22 cellular contexts compared by ENCODE assay signal in genomic region chr3:43215138-43215537, GRCh38.
"Had no signal": no experiment of that assay in that cellular context is flagged by ENCODE, and none has a peak within 500 bp of the region (broad histone marks: within the 10 kb centered on the region; RNA-seq: fewer than 3 reads in every experiment).

No MANE protein-coding gene starts in this region.

- H3K4me1 ChIP-seq: testis, upper lobe of left lung had no signal

- H3K36me3 ChIP-seq: left ventricle myocardium inferior, right lobe of liver, upper lobe of left lung, WERI-Rb-1 had no signal

- DNase-seq: activated CD4-positive, alpha-beta T cell treated with anti-CD3 and anti-CD28 coated beads for 1 hour; activated naive CD4-positive, alpha-beta T cell; activated naive CD8-positive, alpha-beta T cell treated with anti-CD3 and anti-CD28 coated beads for 36 hours; activated T-cell treated with anti-CD3 and anti-CD28 coated beads, Interleukin-2, amount 50 U/mL, for 1 hour; cerebellar nuclear complex; foreskin melanocyte; immature natural killer cell; left ventricle myocardium inferior; nephron progenitor cell; nucleus accumbens; right lobe of liver; stimulated activated CD4-positive, alpha-beta T cell treated with anti-CD3 and anti-CD28 coated beads, Interleukin-15, amount 100 ng/mL, for 24 hours; stimulated activated naive B cell treated with anti-CD40 and anti-IgM and Interleukin-4, amounts not matched to agents 10 μg/mL and 1 μg/mL and 100 μg/mL, for 72 hours; T-helper 1 cell; testis; upper lobe of left lung; WERI-Rb-1 had no signal

- ATAC-seq: stimulated activated naive B cell treated with anti-CD40 and anti-IgM and Interleukin-4, amounts not matched to agents 10 μg/mL and 1 μg/mL and 100 μg/mL, for 72 hours had no signal

- H3K9me3 Mint-ChIP-seq: activated naive CD8-positive, alpha-beta T cell treated with anti-CD3 and anti-CD28 coated beads for 36 hours; immature natural killer cell; memory B cell; nephron progenitor cell; stimulated activated naive B cell treated with anti-CD40 and anti-IgM and Interleukin-4, amounts not matched to agents 10 μg/mL and 1 μg/mL and 100 μg/mL, for 72 hours had no signal

- H3K36me3 Mint-ChIP-seq: activated naive CD8-positive, alpha-beta T cell treated with anti-CD3 and anti-CD28 coated beads for 36 hours; memory B cell; stimulated activated naive B cell treated with anti-CD40 and anti-IgM and Interleukin-4, amounts not matched to agents 10 μg/mL and 1 μg/mL and 100 μg/mL, for 72 hours had no signal

- H3K4me3 ChIP-seq: coronary artery, left ventricle myocardium inferior, right lobe of liver, testis, upper lobe of left lung had no signal

- H3K27ac ChIP-seq: coronary artery, left ventricle myocardium inferior, right lobe of liver, testis, upper lobe of left lung, WERI-Rb-1 had no signal

- FAIRE-seq: astrocyte, small intestine, TTC549 had no signal

- H3K27ac Mint-ChIP-seq: memory B cell; nephron progenitor cell; stimulated activated naive B cell treated with anti-CD40 and anti-IgM and Interleukin-4, amounts not matched to agents 10 μg/mL and 1 μg/mL and 100 μg/mL, for 72 hours had no signal

- H3K27me3 Mint-ChIP-seq: activated naive CD8-positive, alpha-beta T cell treated with anti-CD3 and anti-CD28 coated beads for 36 hours had no signal

- H3K4me1 Mint-ChIP-seq: immature natural killer cell, memory B cell, nephron progenitor cell had no signal

- H3K9me3 ChIP-seq: left ventricle myocardium inferior, right lobe of liver, testis, upper lobe of left lung had no signal

- H3K4me3 Mint-ChIP-seq: activated naive CD8-positive, alpha-beta T cell treated with anti-CD3 and anti-CD28 coated beads for 36 hours; immature natural killer cell; memory B cell; nephron progenitor cell; stimulated activated naive B cell treated with anti-CD40 and anti-IgM and Interleukin-4, amounts not matched to agents 10 μg/mL and 1 μg/mL and 100 μg/mL, for 72 hours had no signal

- H3K27me3 ChIP-seq: right lobe of liver, testis, upper lobe of left lung had no signal
